ENCODE assay signal across 1 cellular context in genomic region chr6:165663736-165664552, GRCh38.
TF ChIP-seq lines count a peak whose summit lies in the region.

No MANE protein-coding gene starts in this region.

TF ChIP-seq in H1, 55 proteins besides CTCF, POLR2A, EP300 and RAD21:
- TF ChIP-seq TCF12 (IDR thresholded peaks at IDR 0.05; ENCODE audit: low read depth, low read length), result no peak
- peak; percentile 23; the same call in 1 of the 2 replicates for TF ChIP-seq E2F6 (IDR thresholded peaks at IDR 0.05)
- TF ChIP-seq RBBP5 (IDR thresholded peaks at IDR 0.05; ENCODE audit: borderline replicate concordance, low read depth, low read length), result no peak
- TF ChIP-seq SP4 (IDR thresholded peaks at IDR 0.05; ENCODE audit: low read length), result no peak
- TF ChIP-seq BRCA1 (IDR thresholded peaks at IDR 0.05; ENCODE audit: low read depth, low read length), result no peak
- TF ChIP-seq ASH2L (IDR thresholded peaks at IDR 0.05; ENCODE audit: low read length), result no peak
- no peak for TF ChIP-seq SRF (IDR thresholded peaks at IDR 0.05; ENCODE audit: low read depth, low read length)
- TF ChIP-seq RNF2 (IDR thresholded peaks at IDR 0.05; ENCODE audit: borderline replicate concordance, low read depth, low read length, missing control alignments, poor library complexity, severe bottlenecking), result peak; percentile 52
- TF ChIP-seq SIX5 (IDR thresholded peaks at IDR 0.05; ENCODE audit: low read depth, low read length), result no peak
- TF ChIP-seq NRF1 (IDR thresholded peaks at IDR 0.05; ENCODE audit: low read depth, low read length), result no peak
- TF ChIP-seq, protein P1, sequence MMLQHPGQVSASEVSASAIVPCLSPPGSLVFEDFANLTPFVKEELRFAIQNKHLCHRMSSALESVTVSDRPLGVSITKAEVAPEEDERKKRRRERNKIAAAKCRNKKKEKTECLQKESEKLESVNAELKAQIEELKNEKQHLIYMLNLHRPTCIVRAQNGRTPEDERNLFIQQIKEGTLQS (IDR thresholded peaks at IDR 0.05; ENCODE audit: insufficient read depth, low read depth, low read length), result no peak
- TF ChIP-seq CBX5 (IDR thresholded peaks at IDR 0.05; ENCODE audit: low read depth, low read length), result no peak
- TF ChIP-seq FOSL1 (IDR thresholded peaks at IDR 0.05; ENCODE audit: insufficient read depth, low read depth, low read length), result no peak
- no peak for TF ChIP-seq KDM5A (IDR thresholded peaks at IDR 0.05; ENCODE audit: low read length)
- TF ChIP-seq RFX5 (IDR thresholded peaks at IDR 0.05; ENCODE audit: borderline replicate concordance, low read depth, low read length), result no peak
- no peak for TF ChIP-seq TBP (IDR thresholded peaks at IDR 0.05; ENCODE audit: low read depth, low read length)
- TF ChIP-seq TAF1 (IDR thresholded peaks at IDR 0.05; ENCODE audit: low read depth, low read length), result no peak
- TF ChIP-seq POU5F1 (IDR thresholded peaks at IDR 0.05; ENCODE audit: low read depth, low read length), result no peak
- peak; percentile 54; the same call in 1 of the 2 replicates for TF ChIP-seq MAX (IDR thresholded peaks at IDR 0.05)
- TF ChIP-seq BACH1 (IDR thresholded peaks at IDR 0.05; ENCODE audit: low read length), result 0 out of 2 replicates have a peak, but pooled peaks have one; percentile 13
- TF ChIP-seq, protein P2, sequence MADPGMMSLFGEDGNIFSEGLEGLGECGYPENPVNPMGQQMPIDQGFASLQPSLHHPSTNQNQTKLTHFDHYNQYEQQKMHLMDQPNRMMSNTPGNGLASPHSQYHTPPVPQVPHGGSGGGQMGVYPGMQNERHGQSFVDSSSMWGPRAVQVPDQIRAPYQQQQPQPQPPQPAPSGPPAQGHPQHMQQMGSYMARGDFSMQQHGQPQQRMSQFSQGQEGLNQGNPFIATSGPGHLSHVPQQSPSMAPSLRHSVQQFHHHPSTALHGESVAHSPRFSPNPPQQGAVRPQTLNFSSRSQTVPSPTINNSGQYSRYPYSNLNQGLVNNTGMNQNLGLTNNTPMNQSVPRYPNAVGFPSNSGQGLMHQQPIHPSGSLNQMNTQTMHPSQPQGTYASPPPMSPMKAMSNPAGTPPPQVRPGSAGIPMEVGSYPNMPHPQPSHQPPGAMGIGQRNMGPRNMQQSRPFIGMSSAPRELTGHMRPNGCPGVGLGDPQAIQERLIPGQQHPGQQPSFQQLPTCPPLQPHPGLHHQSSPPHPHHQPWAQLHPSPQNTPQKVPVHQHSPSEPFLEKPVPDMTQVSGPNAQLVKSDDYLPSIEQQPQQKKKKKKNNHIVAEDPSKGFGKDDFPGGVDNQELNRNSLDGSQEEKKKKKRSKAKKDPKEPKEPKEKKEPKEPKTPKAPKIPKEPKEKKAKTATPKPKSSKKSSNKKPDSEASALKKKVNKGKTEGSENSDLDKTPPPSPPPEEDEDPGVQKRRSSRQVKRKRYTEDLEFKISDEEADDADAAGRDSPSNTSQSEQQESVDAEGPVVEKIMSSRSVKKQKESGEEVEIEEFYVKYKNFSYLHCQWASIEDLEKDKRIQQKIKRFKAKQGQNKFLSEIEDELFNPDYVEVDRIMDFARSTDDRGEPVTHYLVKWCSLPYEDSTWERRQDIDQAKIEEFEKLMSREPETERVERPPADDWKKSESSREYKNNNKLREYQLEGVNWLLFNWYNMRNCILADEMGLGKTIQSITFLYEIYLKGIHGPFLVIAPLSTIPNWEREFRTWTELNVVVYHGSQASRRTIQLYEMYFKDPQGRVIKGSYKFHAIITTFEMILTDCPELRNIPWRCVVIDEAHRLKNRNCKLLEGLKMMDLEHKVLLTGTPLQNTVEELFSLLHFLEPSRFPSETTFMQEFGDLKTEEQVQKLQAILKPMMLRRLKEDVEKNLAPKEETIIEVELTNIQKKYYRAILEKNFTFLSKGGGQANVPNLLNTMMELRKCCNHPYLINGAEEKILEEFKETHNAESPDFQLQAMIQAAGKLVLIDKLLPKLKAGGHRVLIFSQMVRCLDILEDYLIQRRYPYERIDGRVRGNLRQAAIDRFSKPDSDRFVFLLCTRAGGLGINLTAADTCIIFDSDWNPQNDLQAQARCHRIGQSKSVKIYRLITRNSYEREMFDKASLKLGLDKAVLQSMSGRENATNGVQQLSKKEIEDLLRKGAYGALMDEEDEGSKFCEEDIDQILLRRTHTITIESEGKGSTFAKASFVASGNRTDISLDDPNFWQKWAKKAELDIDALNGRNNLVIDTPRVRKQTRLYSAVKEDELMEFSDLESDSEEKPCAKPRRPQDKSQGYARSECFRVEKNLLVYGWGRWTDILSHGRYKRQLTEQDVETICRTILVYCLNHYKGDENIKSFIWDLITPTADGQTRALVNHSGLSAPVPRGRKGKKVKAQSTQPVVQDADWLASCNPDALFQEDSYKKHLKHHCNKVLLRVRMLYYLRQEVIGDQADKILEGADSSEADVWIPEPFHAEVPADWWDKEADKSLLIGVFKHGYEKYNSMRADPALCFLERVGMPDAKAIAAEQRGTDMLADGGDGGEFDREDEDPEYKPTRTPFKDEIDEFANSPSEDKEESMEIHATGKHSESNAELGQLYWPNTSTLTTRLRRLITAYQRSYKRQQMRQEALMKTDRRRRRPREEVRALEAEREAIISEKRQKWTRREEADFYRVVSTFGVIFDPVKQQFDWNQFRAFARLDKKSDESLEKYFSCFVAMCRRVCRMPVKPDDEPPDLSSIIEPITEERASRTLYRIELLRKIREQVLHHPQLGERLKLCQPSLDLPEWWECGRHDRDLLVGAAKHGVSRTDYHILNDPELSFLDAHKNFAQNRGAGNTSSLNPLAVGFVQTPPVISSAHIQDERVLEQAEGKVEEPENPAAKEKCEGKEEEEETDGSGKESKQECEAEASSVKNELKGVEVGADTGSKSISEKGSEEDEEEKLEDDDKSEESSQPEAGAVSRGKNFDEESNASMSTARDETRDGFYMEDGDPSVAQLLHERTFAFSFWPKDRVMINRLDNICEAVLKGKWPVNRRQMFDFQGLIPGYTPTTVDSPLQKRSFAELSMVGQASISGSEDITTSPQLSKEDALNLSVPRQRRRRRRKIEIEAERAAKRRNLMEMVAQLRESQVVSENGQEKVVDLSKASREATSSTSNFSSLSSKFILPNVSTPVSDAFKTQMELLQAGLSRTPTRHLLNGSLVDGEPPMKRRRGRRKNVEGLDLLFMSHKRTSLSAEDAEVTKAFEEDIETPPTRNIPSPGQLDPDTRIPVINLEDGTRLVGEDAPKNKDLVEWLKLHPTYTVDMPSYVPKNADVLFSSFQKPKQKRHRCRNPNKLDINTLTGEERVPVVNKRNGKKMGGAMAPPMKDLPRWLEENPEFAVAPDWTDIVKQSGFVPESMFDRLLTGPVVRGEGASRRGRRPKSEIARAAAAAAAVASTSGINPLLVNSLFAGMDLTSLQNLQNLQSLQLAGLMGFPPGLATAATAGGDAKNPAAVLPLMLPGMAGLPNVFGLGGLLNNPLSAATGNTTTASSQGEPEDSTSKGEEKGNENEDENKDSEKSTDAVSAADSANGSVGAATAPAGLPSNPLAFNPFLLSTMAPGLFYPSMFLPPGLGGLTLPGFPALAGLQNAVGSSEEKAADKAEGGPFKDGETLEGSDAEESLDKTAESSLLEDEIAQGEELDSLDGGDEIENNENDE (IDR thresholded peaks at IDR 0.05; ENCODE audit: insufficient replicate concordance, low read length), result no peak
- no peak for TF ChIP-seq SIN3A (conservative IDR thresholded peaks at IDR 0.05 in 1 of 2, IDR thresholded peaks at IDR 0.05 in 1 of 2; ENCODE audit: low read depth in 1 of 2, low read length in 2 of 2)
- TF ChIP-seq SIRT6 (IDR thresholded peaks at IDR 0.05; ENCODE audit: low read length), result no peak
- TF ChIP-seq ZNF274 (IDR thresholded peaks at IDR 0.05; ENCODE audit: borderline replicate concordance, extremely low read depth, low read length), result no peak
- peak; percentile 23 for TF ChIP-seq KDM4A (IDR thresholded peaks at IDR 0.05; ENCODE audit: low read depth, low read length, severe bottlenecking)
- no peak for TF ChIP-seq GTF2F1 (IDR thresholded peaks at IDR 0.05; ENCODE audit: borderline replicate concordance, low read depth, low read length)
- no peak for TF ChIP-seq GABPA (IDR thresholded peaks at IDR 0.05; ENCODE audit: borderline replicate concordance, insufficient read depth, low read length)
- TF ChIP-seq EZH2 (IDR thresholded peaks at IDR 0.05; ENCODE audit: low read depth, low read length, severe bottlenecking), result peak; percentile 91
- no peak for TF ChIP-seq BCL11A (IDR thresholded peaks at IDR 0.05; ENCODE audit: low read depth in 2 of 2, low read length in 2 of 2)
- TF ChIP-seq HDAC2 (IDR thresholded peaks at IDR 0.05; ENCODE audit: borderline replicate concordance in 1 of 2, low read depth in 2 of 2, low read length in 2 of 2), result 0 out of 4 replicates have a peak, but pooled peaks of 1 of the 2 experiments have one; percentile 30
- TF ChIP-seq JUN (IDR thresholded peaks at IDR 0.05; ENCODE audit: low read depth, low read length), result no peak
- no peak for TF ChIP-seq PHF8 (conservative IDR thresholded peaks at IDR 0.05; ENCODE audit: low read depth, low read length)
- peak; percentile 79; the same call in 1 of the 2 replicates for TF ChIP-seq SUZ12 (IDR thresholded peaks at IDR 0.05; ENCODE audit: low read length)
- TF ChIP-seq EGR1 (IDR thresholded peaks at IDR 0.05; ENCODE audit: borderline replicate concordance, low read depth, low read length), result no peak
- TF ChIP-seq CTBP2 (IDR thresholded peaks at IDR 0.05; ENCODE audit: borderline replicate concordance, insufficient read depth, insufficient read length, low read length), result no peak
- no peak for TF ChIP-seq SP2 (IDR thresholded peaks at IDR 0.05; ENCODE audit: low read length)
- TF ChIP-seq TAF7 (optimal IDR thresholded peaks at IDR 0.05; ENCODE audit: borderline replicate concordance, low read depth, low read length), result no peak
